10 cellular contexts compared by ENCODE assay signal in genomic region chr11:60944504-60945294, GRCh38. TPM values are rescaled to one million over a fixed set of nuclear protein-coding genes. Genes with fewer than 3 reads are reported as not detected.
A peak's percentile ranks its signal among the peaks of the same experiment; 100 is the strongest.
DNase-seq lines count a peak whose midpoint lies in the region; ATAC-seq and TF ChIP-seq lines count a peak whose summit lies in the region.
"Had no signal": no experiment of that assay in that cellular context is flagged by ENCODE, and none has a peak within 500 bp of the region (broad histone marks: within the 10 kb centered on the region; RNA-seq: fewer than 3 reads in every experiment).

No MANE protein-coding gene starts in this region.

- in situ Hi-C loops in astrocyte of the spinal cord (cut with HindIII; ENCODE audit: low sequenced_read_pairs): no loop called here

- no peak for ATAC-seq in GM18519 (IDR thresholded peaks at IDR 0.05; ENCODE audit: low FRiP score, unreplicated experiment)
- ATAC-seq in HG02938 (IDR thresholded peaks at IDR 0.05; ENCODE audit: unreplicated experiment): no peak

- H3K36me3 Mint-ChIP-seq in nephron (ENCODE audit: low read depth): peaks cover 11% of the 10 kb centered on the region

- H3K9me3 Mint-ChIP-seq in nephron: no peaks in the 10 kb centered on the region

- peaks cover 2% of the 10 kb centered on the region; the same call in 1 of the 2 replicates for H3K36me3 ChIP-seq in H7 (replicated peaks; ENCODE audit: control insufficient read depth, insufficient read depth, low read length)

- TF ChIP-seq CTCF in astrocyte of the spinal cord (IDR thresholded peaks at IDR 0.05; ENCODE audit: low read depth, low read length): peak; percentile 31
- TF ChIP-seq CTCF in nephron (IDR thresholded peaks at IDR 0.05; ENCODE audit: unreplicated experiment in 3 of 3): peak in 2 of 3 experiments; percentile 19 to 24

- no peak overlapping the region for H3K4me3 Mint-ChIP-seq in nephron

- peaks cover 77% of the 10 kb centered on the region for H3K4me1 Mint-ChIP-seq in nephron

- peaks cover 16% of the 10 kb centered on the region for H3K27me3 Mint-ChIP-seq in nephron (ENCODE audit: low read depth)

- peak; percentile 40 for DNase-seq in NCI-H146 (lab: John Stamatoyannopoulos, UW)
- no peak for DNase-seq in NCI-H146 treated with DMSO at 0.1 percent for 48 hours (lab: John Stamatoyannopoulos, UW; ENCODE audit: unreplicated experiment)
- peak; percentile 71 for DNase-seq in H7
- no peak for DNase-seq in astrocyte of the spinal cord (ENCODE audit: low read depth, low spot score)
- DNase-seq in Ammon's horn (ENCODE audit: low spot score): no peak
- DNase-seq: NCI-H2029 treated with DMSO at 0.1 percent for 48 hours had no signal

- H3K27ac Mint-ChIP-seq in nephron: no peak overlapping the region

- H3K27me3 ChIP-seq in H7 (ENCODE audit: control insufficient read depth, insufficient read depth, low read length): peaks cover 2% of the 10 kb centered on the region; the same call in 1 of the 2 replicates

- no peak overlapping the region for H3K4me3 ChIP-seq in H7 (ENCODE audit: insufficient read depth, low read depth, low read length)
- H3K4me3 ChIP-seq in astrocyte of the spinal cord (ENCODE audit: low read depth, low read length): no peak overlapping the region
- H3K4me3 ChIP-seq: SK-N-MC had no signal

RNA-seq across cellular contexts. Expression of gene SLC15A3, which starts 7.3 kb away (rescaled TPM):
- 2.7 and 6.1 TPM in 2 replicates for total RNA-seq in H7 (2014; rRNA removed; shearing (Covaris generic))

RNA-seq across cellular contexts. Expression of gene TMEM132A, which starts 20.4 kb away (rescaled TPM):
- total RNA-seq in H7 (2014; rRNA removed; shearing (Covaris generic)): 66.0 and 73.9 TPM in 2 replicates

RNA-seq across cellular contexts. Expression of gene CD6, which starts 26.8 kb away (rescaled TPM):
- not detected in 2 replicates for total RNA-seq in H7 (2014; rRNA removed; shearing (Covaris generic))

RNA-seq across cellular contexts. Expression of gene TMEM109, which starts 30.7 kb away (rescaled TPM):
- total RNA-seq in H7 (2014; rRNA removed; shearing (Covaris generic)): 30.6 and 35.1 TPM in 2 replicates

RNA-seq across cellular contexts. Expression of gene PRPF19, which starts 38.3 kb away (rescaled TPM):
- total RNA-seq in H7 (2014; rRNA removed; shearing (Covaris generic)): 93.8 and 123 TPM in 2 replicates

Comparison
In these comparisons a context has a peak if more than half of its experiments do, and no peak if none do; other contexts are left out.
1. DNase-seq: peak in NCI-H146 (single experiment) and H7 (single experiment); none in NCI-H146 treated with DMSO at 0.1 percent for 48 hours (single experiment), astrocyte of the spinal cord (single experiment) and Ammon's horn (single experiment).